11 cellular contexts compared by ENCODE assay signal in genomic region chr6:150003599-150003998, GRCh38. TPM values are rescaled to one million over a fixed set of nuclear protein-coding genes. Genes with fewer than 3 reads are reported as not detected.
DNase-seq lines count a peak whose midpoint lies in the region; ATAC-seq and TF ChIP-seq lines count a peak whose summit lies in the region.
"Not testable (repeated sequence)": the region's sequence is repeated elsewhere in the genome, so short reads cannot be mapped to it uniquely, and the experiment has no call there.
"Had no signal": no experiment of that assay in that cellular context is flagged by ENCODE, and none has a peak within 500 bp of the region (broad histone marks: within the 10 kb centered on the region; RNA-seq: fewer than 3 reads in every experiment).

No MANE protein-coding gene starts in this region.

- H3K9me3 Mint-ChIP-seq in CD4-positive, alpha-beta T cell; GM23338; T-helper 2 cell treated with Interferon-gamma antibody and Interleukin-4, amounts not matched to agents 5 μg/mL and 100 μg/mL, for 36 hours; activated T-helper 17 cell treated with anti-CD3 and anti-CD28 coated beads, Interleukin-2, amount 50 U/mL, for 72 hours; central memory CD8-positive, alpha-beta T cell; mesothelial cell of epicardium; neural progenitor cell: not testable (repeated sequence)

- not testable (repeated sequence) for H3K27me3 ChIP-seq in CD4-positive, alpha-beta T cell (ENCODE audit: control insufficient read depth, insufficient read depth, low read length)
- H3K27me3 ChIP-seq in GM23338 (ENCODE audit: insufficient read depth) (peaks cover 61% of the 10 kb centered on the region), neural progenitor cell (peaks cover 54% of the 10 kb centered on the region)

- not testable (repeated sequence) for H3F3A ChIP-seq in GM23338 (replicated peaks; ENCODE audit: low read depth); neural progenitor cell (ENCODE audit: low read depth)

- H3K27me3 Mint-ChIP-seq in CD4-positive, alpha-beta T cell, result peaks cover 12% of the 10 kb centered on the region
- peaks cover 56% of the 10 kb centered on the region for H3K27me3 Mint-ChIP-seq in GM23338 (ENCODE audit: insufficient read depth, low read depth, poor library complexity)
- peaks cover 25% of the 10 kb centered on the region for H3K27me3 Mint-ChIP-seq in T-helper 2 cell treated with Interferon-gamma antibody and Interleukin-4, amounts not matched to agents 5 μg/mL and 100 μg/mL, for 36 hours (ENCODE audit: low read depth)
- peaks cover 11% of the 10 kb centered on the region for H3K27me3 Mint-ChIP-seq in activated T-helper 17 cell treated with anti-CD3 and anti-CD28 coated beads, Interleukin-2, amount 50 U/mL, for 72 hours
- H3K27me3 Mint-ChIP-seq in central memory CD8-positive, alpha-beta T cell, result peaks cover 19% of the 10 kb centered on the region
- H3K27me3 Mint-ChIP-seq in mesothelial cell of epicardium (ENCODE audit: low read depth), result peaks cover 86% of the 10 kb centered on the region
- H3K27me3 Mint-ChIP-seq in neural progenitor cell (ENCODE audit: insufficient read depth, low read depth), result peaks cover 25% of the 10 kb centered on the region

- H3K4me1 ChIP-seq in GM23338 (ENCODE audit: insufficient read depth); neural progenitor cell: not testable (repeated sequence)

- not testable (repeated sequence) for H3K9me3 ChIP-seq in CD4-positive, alpha-beta T cell (ENCODE audit: control insufficient read depth, low read length); neural progenitor cell (ENCODE audit: low read depth)

- H3K36me3 ChIP-seq in GM23338 (ENCODE audit: insufficient read depth); neural progenitor cell: not testable (repeated sequence)

- ATAC-seq in CD4-positive, alpha-beta T cell (ENCODE audit: poor library complexity); GM23338; activated T-helper 17 cell treated with anti-CD3 and anti-CD28 coated beads, Interleukin-2, amount 50 U/mL, for 72 hours (replicated peaks); central memory CD8-positive, alpha-beta T cell (replicated peaks; ENCODE audit: extremely low read depth, poor library complexity, severe bottlenecking): not testable (repeated sequence)

- POLR2A ChIA-PET in CD4-positive, alpha-beta T cell (lab: Charles Lee), result not testable (repeated sequence)

- H4K20me1 ChIP-seq in GM23338 (replicated peaks; ENCODE audit: insufficient read depth); neural progenitor cell (ENCODE audit: low read depth): not testable (repeated sequence)

- not testable (repeated sequence) for H3K9ac ChIP-seq in neural progenitor cell

- not testable (repeated sequence) for H3K9me2 ChIP-seq in GM23338 (ENCODE audit: insufficient read depth)

- not testable (repeated sequence) for H3K36me3 Mint-ChIP-seq in CD4-positive, alpha-beta T cell (ENCODE audit: low read depth); GM23338 (ENCODE audit: low read depth); T-helper 2 cell treated with Interferon-gamma antibody and Interleukin-4, amounts not matched to agents 5 μg/mL and 100 μg/mL, for 36 hours (ENCODE audit: low read depth); activated T-helper 17 cell treated with anti-CD3 and anti-CD28 coated beads, Interleukin-2, amount 50 U/mL, for 72 hours (ENCODE audit: low read depth); central memory CD8-positive, alpha-beta T cell (ENCODE audit: insufficient read depth); mesothelial cell of epicardium; neural progenitor cell

- H3K4me3 Mint-ChIP-seq in CD4-positive, alpha-beta T cell, result peak overlapping the region; percentile 34
- H3K4me3 Mint-ChIP-seq in GM23338, result peak overlapping the region; percentile 93
- peak overlapping the region; percentile 93 for H3K4me3 Mint-ChIP-seq in T-helper 2 cell treated with Interferon-gamma antibody and Interleukin-4, amounts not matched to agents 5 μg/mL and 100 μg/mL, for 36 hours
- H3K4me3 Mint-ChIP-seq in activated T-helper 17 cell treated with anti-CD3 and anti-CD28 coated beads, Interleukin-2, amount 50 U/mL, for 72 hours, result peak overlapping the region; percentile 81
- H3K4me3 Mint-ChIP-seq in central memory CD8-positive, alpha-beta T cell, result peak overlapping the region; percentile 72
- H3K4me3 Mint-ChIP-seq in mesothelial cell of epicardium, result peak overlapping the region; percentile 84
- H3K4me3 Mint-ChIP-seq in neural progenitor cell, result peak overlapping the region; percentile 92

- H3K4me3 ChIP-seq in GM23338, neural progenitor cell: not testable (repeated sequence)

- CTCF ChIA-PET in CD4-positive, alpha-beta T cell (lab: Charles Lee), result not testable (repeated sequence)

- DNase-seq in CD4-positive, alpha-beta T cell; GM23338 (ENCODE audit: low spot score); T-helper 2 cell treated with Interferon-gamma antibody and Interleukin-4, amounts not matched to agents 5 μg/mL and 100 μg/mL, for 36 hours (ENCODE audit: low spot score); central memory CD8-positive, alpha-beta T cell (ENCODE audit: low spot score in 2 of 2); mesothelial cell of epicardium (ENCODE audit: low spot score in 2 of 2, unreplicated experiment in 2 of 2); neural progenitor cell (ENCODE audit: low spot score): not testable (repeated sequence)

- peaks cover 29% of the 10 kb centered on the region for H3K4me1 Mint-ChIP-seq in CD4-positive, alpha-beta T cell (ENCODE audit: low read depth)
- not testable (repeated sequence) for H3K4me1 Mint-ChIP-seq in GM23338, mesothelial cell of epicardium, neural progenitor cell
- H3K4me1 Mint-ChIP-seq in T-helper 2 cell treated with Interferon-gamma antibody and Interleukin-4, amounts not matched to agents 5 μg/mL and 100 μg/mL, for 36 hours (ENCODE audit: low read depth), result peaks cover 38% of the 10 kb centered on the region
- peaks cover 30% of the 10 kb centered on the region for H3K4me1 Mint-ChIP-seq in activated T-helper 17 cell treated with anti-CD3 and anti-CD28 coated beads, Interleukin-2, amount 50 U/mL, for 72 hours
- H3K4me1 Mint-ChIP-seq in central memory CD8-positive, alpha-beta T cell, result peaks cover 40% of the 10 kb centered on the region

- not testable (repeated sequence) for H3K27ac Mint-ChIP-seq in CD4-positive, alpha-beta T cell; GM23338; activated T-helper 17 cell treated with anti-CD3 and anti-CD28 coated beads, Interleukin-2, amount 50 U/mL, for 72 hours; mesothelial cell of epicardium; neural progenitor cell
- H3K27ac Mint-ChIP-seq in T-helper 2 cell treated with Interferon-gamma antibody and Interleukin-4, amounts not matched to agents 5 μg/mL and 100 μg/mL, for 36 hours, result peak overlapping the region; percentile 73
- peak overlapping the region; percentile 63 for H3K27ac Mint-ChIP-seq in central memory CD8-positive, alpha-beta T cell (ENCODE audit: low read depth)

- H3K4me2 ChIP-seq in GM23338, result 0 out of 2 replicates have a peak overlapping the region, but pooled peaks have one; percentile 85
- H3K4me2 ChIP-seq in neural progenitor cell, result not testable (repeated sequence)

- H2AFZ ChIP-seq in GM23338; neural progenitor cell (replicated peaks): not testable (repeated sequence)

- not testable (repeated sequence) for H3K79me2 ChIP-seq in GM23338 (replicated peaks; ENCODE audit: insufficient read depth); neural progenitor cell (ENCODE audit: low read depth)

- H3K27ac ChIP-seq in CD4-positive, alpha-beta T cell (ENCODE audit: low read depth, low read length); GM23338 (ENCODE audit: low read depth); neural progenitor cell: not testable (repeated sequence)

- TF ChIP-seq CTCF in CD4-positive, alpha-beta T cell (IDR thresholded peaks at IDR 0.05); GM23338 (conservative IDR thresholded peaks at IDR 0.05; ENCODE audit: low read depth in 2 of 2); mesothelial cell of epicardium (IDR thresholded peaks at IDR 0.05; ENCODE audit: unreplicated experiment); neural progenitor cell (IDR thresholded peaks at IDR 0.05): not testable (repeated sequence)

- intact Hi-C loops in CD4-positive, alpha-beta T cell (cut with DNase I, micrococcal nuclease), result loop anchor here in 1 of 2 experiments (5.0 to 10.0 kb wide), 2 partner anchors 136 to 439 kb away; partner anchors contain the start of gene GINM1

RNA-seq across cellular contexts. Expression of gene RAET1L, which starts 21.7 kb away (rescaled TPM):
- total RNA-seq in CD4-positive, alpha-beta T cell, result not detected
- total RNA-seq in GM23338 (2014; rRNA removed; shearing (Covaris generic)), result not detected in 2 replicates
- polyA plus RNA-seq in GM23338 (2016; fragmentation: Nextera tagmentation; extraction: Ambion mirVana), result not detected in 2 replicates
- not detected for total RNA-seq in activated T-helper 17 cell treated with anti-CD3 and anti-CD28 coated beads, Interleukin-2, amount 50 U/mL, for 72 hours
- total RNA-seq in mesothelial cell of epicardium (not detected in 3 replicates), neural progenitor cell (ENCODE audit: low replicate concordance) (not detected in 2 replicates)
- total RNA-seq: G401, H7, RPMI7951 had no signal

RNA-seq across cellular contexts. Expression of gene ULBP1, which starts 39.9 kb away (rescaled TPM):
- under 1 TPM; 0.08 to 0.14 TPM for total RNA-seq in CD4-positive, alpha-beta T cell
- total RNA-seq in GM23338 (2014; rRNA removed; shearing (Covaris generic)), result 1.0 and 1.7 TPM in 2 replicates
- polyA plus RNA-seq in GM23338 (2016; fragmentation: Nextera tagmentation; extraction: Ambion mirVana), result 0.74 and 1.3 TPM in 2 replicates
- under 1 TPM; 0.35 to 0.48 TPM for total RNA-seq in activated T-helper 17 cell treated with anti-CD3 and anti-CD28 coated beads, Interleukin-2, amount 50 U/mL, for 72 hours
- 0.07 to 0.11 TPM (median 0.11 TPM) in 3 replicates for total RNA-seq in mesothelial cell of epicardium
- 0.11 and 0.40 TPM in 2 replicates for total RNA-seq in neural progenitor cell (ENCODE audit: low replicate concordance)
- total RNA-seq: G401, MCF 10A had no signal

Comparison
In these comparisons a context has a peak if more than half of its experiments do, and no peak if none do; other contexts are left out.
1. H3K4me3 Mint-ChIP-seq: peak in every context shown above with its lines; median percentile 93 in GM23338; 93 in T-helper 2 cell treated with Interferon-gamma antibody and Interleukin-4, amounts not matched to agents 5 μg/mL and 100 μg/mL, for 36 hours; 92 in neural progenitor cell; 84 in mesothelial cell of epicardium; 81 in activated T-helper 17 cell treated with anti-CD3 and anti-CD28 coated beads, Interleukin-2, amount 50 U/mL, for 72 hours; 72 in central memory CD8-positive, alpha-beta T cell; 34 in CD4-positive, alpha-beta T cell.